ENCODE assay signal across 1 cellular context in genomic region chr16:85557976-85558589, GRCh38.
TF ChIP-seq lines count a peak whose summit lies in the region.

No MANE protein-coding gene starts in this region.

TF ChIP-seq in SK-N-SH, 30 proteins besides CTCF, POLR2A, EP300 and RAD21 (continued from another document):
- TF ChIP-seq REST (IDR thresholded peaks at IDR 0.05; ENCODE audit: low read depth, low read length) (no peak), POLR2AphosphoS5 (IDR thresholded peaks at IDR 0.05; ENCODE audit: low read depth, low read length) (no peak)
